Comparison of ENCODE assay signal across 1 cellular context in genomic region chr21:29643289-29643688, GRCh38.
A peak's percentile ranks its signal among the peaks of the same experiment; 100 is the strongest.
TF ChIP-seq lines count a peak whose summit lies in the region.

No MANE protein-coding gene starts in this region.

TF ChIP-seq in K562, 482 proteins besides CTCF, POLR2A, EP300 and RAD21 (continued from another document and continues in another):
- TF ChIP-seq ZBTB34 (CRISPR knock-in tag; IDR thresholded peaks at IDR 0.05) = 0 out of 2 replicates have a peak, but pooled peaks have one; percentile 21
- TF ChIP-seq E4F1 (CRISPR knock-in tag; IDR thresholded peaks at IDR 0.05; ENCODE audit: borderline replicate concordance) = no peak
- TF ChIP-seq PYGO2 (tag; IDR thresholded peaks at IDR 0.05) = peak; percentile 39; the same call in 1 of the 2 replicates
- no peak for TF ChIP-seq E2F4 (CRISPR knock-in tag; IDR thresholded peaks at IDR 0.05; ENCODE audit: low read depth)
- no peak for TF ChIP-seq CTBP1 (IDR thresholded peaks at IDR 0.05; ENCODE audit: borderline replicate concordance)
- TF ChIP-seq ATF3 (IDR thresholded peaks at IDR 0.05) = no peak
- TF ChIP-seq ATF3 (CRISPR knock-in tag; conservative IDR thresholded peaks at IDR 0.05) = no peak
- 0 out of 2 replicates have a peak, but pooled peaks have one; percentile 0 for TF ChIP-seq ZKSCAN8 (CRISPR knock-in tag; IDR thresholded peaks at IDR 0.05)
- TF ChIP-seq EWSR1 (IDR thresholded peaks at IDR 0.05; ENCODE audit: borderline replicate concordance, low read depth, partially characterized antibody) = no peak
- TF ChIP-seq SMAD1 (IDR thresholded peaks at IDR 0.05; ENCODE audit: low read depth, low read length, partially characterized antibody) = no peak
- no peak for TF ChIP-seq PKNOX1 (IDR thresholded peaks at IDR 0.05)
- no peak for TF ChIP-seq SRSF3 (IDR thresholded peaks at IDR 0.05; ENCODE audit: insufficient read depth, low read length)
- 0 out of 2 replicates have a peak, but pooled peaks have one; percentile 21 for TF ChIP-seq TEAD2 (tag; IDR thresholded peaks at IDR 0.05)
- peak; percentile 86 for TF ChIP-seq ZNF592 (IDR thresholded peaks at IDR 0.05)
- peak; percentile 74 for TF ChIP-seq MGA (IDR thresholded peaks at IDR 0.05)
- no peak for TF ChIP-seq TAF15 (IDR thresholded peaks at IDR 0.05; ENCODE audit: low read depth, low read length)
- TF ChIP-seq SMARCA5 (IDR thresholded peaks at IDR 0.05) = no peak
- TF ChIP-seq GABPA (tag; conservative IDR thresholded peaks at IDR 0.05; ENCODE audit: low read depth) = no peak
- 0 out of 2 replicates have a peak, but pooled peaks have one; percentile 32 for TF ChIP-seq HMBOX1 (IDR thresholded peaks at IDR 0.05)
- no peak for TF ChIP-seq FOXJ3 (CRISPR knock-in tag; IDR thresholded peaks at IDR 0.05)
- TF ChIP-seq NFRKB (IDR thresholded peaks at IDR 0.05; ENCODE audit: low read depth) = 0 out of 2 replicates have a peak, but pooled peaks have one; percentile 9
- TF ChIP-seq RBBP5 (IDR thresholded peaks at IDR 0.05; ENCODE audit: borderline replicate concordance, insufficient read depth, low read length, poor library complexity, severe bottlenecking) = no peak
- peak; percentile 27; the same call in 1 of the 2 replicates for TF ChIP-seq ZBTB9 (CRISPR knock-in tag; IDR thresholded peaks at IDR 0.05)
- TF ChIP-seq TBL1XR1 (IDR thresholded peaks at IDR 0.05; ENCODE audit: low read length in 2 of 2) = peak in 1 of 2 experiments; percentile 23; a peak in 1 of 4 replicates
- TF ChIP-seq DMBX1 (CRISPR knock-in tag; IDR thresholded peaks at IDR 0.05; ENCODE audit: borderline replicate concordance) = peak; percentile 82
- TF ChIP-seq CXXC5 (CRISPR knock-in tag; IDR thresholded peaks at IDR 0.05) = peak; percentile 46
